ENCODE assay signal across 17 cellular contexts in the genomic region with DNA sequence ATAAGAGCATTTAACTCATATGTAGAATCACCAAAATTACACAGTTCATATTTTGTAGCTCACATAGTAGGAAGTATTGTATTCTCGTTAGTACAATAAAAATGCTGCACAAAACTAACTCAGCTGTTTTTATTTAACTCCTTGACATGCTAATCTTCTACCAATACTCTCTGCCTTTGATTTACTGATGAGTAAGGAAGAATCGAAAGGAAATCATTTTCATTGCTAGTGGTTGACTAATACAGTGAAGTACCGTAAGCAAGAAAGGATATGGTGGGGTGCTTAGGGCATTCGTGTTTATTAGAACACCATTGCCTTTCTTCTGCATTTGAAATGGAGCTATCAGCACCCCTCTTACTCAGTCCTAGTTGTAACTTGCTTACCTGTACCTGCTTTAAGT.
DNase-seq lines count a peak whose midpoint lies in the region; ATAC-seq and TF ChIP-seq lines count a peak whose summit lies in the region.
"Had no signal": no experiment of that assay in that cellular context is flagged by ENCODE, and none has a peak within 500 bp of the region (broad histone marks: within the 10 kb centered on the region; RNA-seq: fewer than 3 reads in every experiment).

No MANE protein-coding gene starts in this region.

- H3K27me3 ChIP-seq in GM23248 (replicated peaks; ENCODE audit: insufficient read depth) (no peaks in the 10 kb centered on the region), right cardiac atrium (ENCODE audit: control insufficient read depth, insufficient read depth) (no peaks in the 10 kb centered on the region)

- H2AFZ ChIP-seq in GM23248, result peak overlapping the region; percentile 20; the same call in 1 of the 2 replicates

- ATAC-seq in right cardiac atrium, result no peak
- ATAC-seq: GM12878 had no signal

- H3K27ac ChIP-seq in GM23248 (no peak overlapping the region), right cardiac atrium (ENCODE audit: low read length) (no peak overlapping the region)
- H3K27ac ChIP-seq: C4-2B had no signal

- no peaks in the 10 kb centered on the region for H3K79me2 ChIP-seq in GM23248 (ENCODE audit: insufficient read depth)

- H3K9me3 ChIP-seq in GM23248 (ENCODE audit: low read depth), result no peaks in the 10 kb centered on the region
- no peaks in the 10 kb centered on the region for H3K9me3 ChIP-seq in right cardiac atrium (ENCODE audit: control insufficient read depth, low read length)
- H3K9me3 ChIP-seq: HAP-1 had no signal

- H3K4me2 ChIP-seq in GM23248 (ENCODE audit: unreplicated experiment), result no peak overlapping the region

- no peak overlapping the region for H3K4me3 ChIP-seq in AG10803 (ENCODE audit: low read length)
- H3K4me3 ChIP-seq in GM23248, result no peak overlapping the region
- no peak overlapping the region for H3K4me3 ChIP-seq in astrocyte of the spinal cord (ENCODE audit: low read depth, low read length)
- no peak overlapping the region for H3K4me3 ChIP-seq in right cardiac atrium (ENCODE audit: low read length)
- H3K4me3 ChIP-seq: GM12878, HAP-1 had no signal

- 0 out of 2 replicates have a peak, but pooled peaks cover 4% of the 10 kb centered on the region for H3F3A ChIP-seq in GM23248 (ENCODE audit: insufficient read depth)

- WGBS in GM23248 (ENCODE audit: low coverage in 1 of 2, low lambda C conversion rate in 2 of 2, missing lambda C conversion rate in 2 of 2), 2 experiments, result 11 to 13% methylated on average over 4 of the region's 4 CpGs
- 88% methylated on average over 4 of the region's 4 CpGs for WGBS in right cardiac atrium

- no peaks in the 10 kb centered on the region for H4K20me1 ChIP-seq in GM23248 (ENCODE audit: insufficient read depth)

- H3K4me1 ChIP-seq in GM23248 (ENCODE audit: insufficient read depth) (peaks cover 19% of the 10 kb centered on the region), right cardiac atrium (ENCODE audit: control insufficient read depth, insufficient read depth, low read length) (no peaks in the 10 kb centered on the region)

- no peaks in the 10 kb centered on the region for H3K36me3 ChIP-seq in GM23248 (ENCODE audit: low read depth)
- H3K36me3 ChIP-seq: HAP-1 had no signal

- in situ Hi-C loops in GM23248 (cut with MboI), result no loop called here
- in situ Hi-C loops in astrocyte of the spinal cord (cut with HindIII; ENCODE audit: low sequenced_read_pairs), result no loop called here

- no peak overlapping the region for H3K9ac ChIP-seq in GM23248

- DNase-seq in AG10803 (ENCODE audit: low read depth) (peak; percentile 54), GM23248 (peak; percentile 29), astrocyte of the spinal cord (ENCODE audit: low read depth, low spot score) (peak; percentile 8), fibroblast of peridontal ligament (ENCODE audit: extremely low read depth) (peak; percentile 73), right cardiac atrium (no peak), NCI-H1417 (lab: John Stamatoyannopoulos, UW) (no peak)
- no peak for DNase-seq in activated CD8-positive, alpha-beta memory T cell treated with anti-CD3 and anti-CD28 coated beads for 24 hours
- DNase-seq: 8988T; AML-193; CD4-positive, alpha-beta T cell; DMS153; DMS79; GF-D8; KG1 had no signal

- intact Hi-C loops in right cardiac atrium (cut with DNase I), result no loop called here

- TF ChIP-seq CTCF in AG10803 (conservative IDR thresholded peaks at IDR 0.05; ENCODE audit: low read length), result no peak
- TF ChIP-seq CTCF in astrocyte of the spinal cord (IDR thresholded peaks at IDR 0.05; ENCODE audit: low read depth, low read length), result no peak

- no peaks in the 10 kb centered on the region for H3K9me2 ChIP-seq in GM23248 (ENCODE audit: insufficient read depth)

Comparison
In these comparisons a context has a peak if more than half of its experiments do, and no peak if none do; other contexts are left out.
1. DNase-seq: peak in AG10803 (single experiment), GM23248 (single experiment), astrocyte of the spinal cord (single experiment) and fibroblast of peridontal ligament (single experiment); none in right cardiac atrium (0 of 3), NCI-H1417 (0 of 3) and activated CD8-positive, alpha-beta memory T cell treated with anti-CD3 and anti-CD28 coated beads for 24 hours (single experiment).